Comparison of ENCODE assay signal across 21 cellular contexts in genomic region chr22:45150139-45150538, GRCh38.
"Had no signal": no experiment of that assay in that cellular context is flagged by ENCODE, and none has a peak within 500 bp of the region (broad histone marks: within the 10 kb centered on the region; RNA-seq: fewer than 3 reads in every experiment).

No MANE protein-coding gene starts in this region.

- H3K4me1 Mint-ChIP-seq: nephron progenitor cell had no signal

- DNase-seq: activated CD4-positive, alpha-beta T cell treated with anti-CD3 and anti-CD28 coated beads for 1 hour; activated naive CD4-positive, alpha-beta T cell treated with anti-CD3 and anti-CD28 coated beads, Interleukin-2, amount 50 U/mL, for 16 hours; aorta; brain microvascular endothelial cell; head of caudate nucleus; kidney; left lung; midbrain; nephron progenitor cell; nucleus accumbens; posterior cingulate gyrus; sigmoid colon; stimulated activated naive B cell treated with anti-CD40 and anti-IgM and Interleukin-4, amounts not matched to agents 10 μg/mL and 1 μg/mL and 100 μg/mL, for 72 hours; SW 1271; T-helper 2 cell; uterus; WERI-Rb-1 had no signal

- H3K27ac ChIP-seq: brain microvascular endothelial cell, coronary artery, left lung, sigmoid colon, tibial nerve, uterus, WERI-Rb-1 had no signal

- H3K9me3 ChIP-seq: left lung, sigmoid colon, tibial nerve, uterus had no signal

- H3K27ac Mint-ChIP-seq: activated T-helper 2 cell treated with anti-CD3 and anti-CD28 coated beads, Interferon-gamma antibody, Interleukin-2, Interleukin-4, amounts not matched to agents 10 μg/mL and 5 μg/mL and 100 μg/mL, durations not matched to agents 14 hours and 24 hours and 36 hours; nephron progenitor cell; stimulated activated naive B cell treated with anti-CD40 and anti-IgM and Interleukin-4, amounts not matched to agents 10 μg/mL and 1 μg/mL and 100 μg/mL, for 72 hours had no signal

- ATAC-seq: left lung; stimulated activated naive B cell treated with anti-CD40 and anti-IgM and Interleukin-4, amounts not matched to agents 10 μg/mL and 1 μg/mL and 100 μg/mL, for 72 hours had no signal

- H3K4me3 ChIP-seq: coronary artery, left lung, sigmoid colon, tibial nerve, uterus had no signal

- H3K4me3 Mint-ChIP-seq: central memory CD8-positive, alpha-beta T cell; nephron progenitor cell; stimulated activated naive B cell treated with anti-CD40 and anti-IgM and Interleukin-4, amounts not matched to agents 10 μg/mL and 1 μg/mL and 100 μg/mL, for 72 hours had no signal

- H3K4me1 ChIP-seq: left lung, sigmoid colon, tibial nerve, uterus had no signal

- H3K27me3 ChIP-seq: brain microvascular endothelial cell, left lung, sigmoid colon, tibial nerve, uterus had no signal

- H3K27me3 Mint-ChIP-seq: central memory CD8-positive, alpha-beta T cell; stimulated activated naive B cell treated with anti-CD40 and anti-IgM and Interleukin-4, amounts not matched to agents 10 μg/mL and 1 μg/mL and 100 μg/mL, for 72 hours had no signal

- H3K9me3 Mint-ChIP-seq: activated T-helper 2 cell treated with anti-CD3 and anti-CD28 coated beads, Interferon-gamma antibody, Interleukin-2, Interleukin-4, amounts not matched to agents 10 μg/mL and 5 μg/mL and 100 μg/mL, durations not matched to agents 14 hours and 24 hours and 36 hours; central memory CD8-positive, alpha-beta T cell; stimulated activated naive B cell treated with anti-CD40 and anti-IgM and Interleukin-4, amounts not matched to agents 10 μg/mL and 1 μg/mL and 100 μg/mL, for 72 hours had no signal

- H3K36me3 ChIP-seq: brain microvascular endothelial cell, left lung, uterus, WERI-Rb-1 had no signal
